In the genomic region with DNA sequence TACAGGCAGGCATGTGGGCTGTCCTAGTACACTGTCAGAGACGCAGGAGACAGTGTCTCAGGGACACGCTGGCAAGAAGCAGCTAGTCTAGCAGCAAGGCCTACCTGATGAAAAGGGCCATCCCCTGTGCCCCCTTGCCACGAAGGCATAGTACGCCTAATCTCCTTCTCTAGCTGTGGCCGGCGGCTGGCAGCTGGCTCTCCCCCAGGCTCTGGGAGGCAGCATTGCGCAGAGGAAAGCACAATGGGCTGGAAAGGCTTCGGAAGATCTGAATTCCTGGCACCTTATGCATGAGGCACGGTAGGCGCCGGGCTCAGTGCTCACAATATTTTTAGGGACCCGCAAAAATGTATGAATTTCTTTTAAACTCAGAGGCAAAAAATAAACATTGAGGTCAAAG, we compare ENCODE assay signal across 9 cellular contexts. TPM values are rescaled to one million over a fixed set of nuclear protein-coding genes. Genes with fewer than 3 reads are reported as not detected.
DNase-seq lines count a peak whose midpoint lies in the region; ATAC-seq and TF ChIP-seq lines count a peak whose summit lies in the region.
"Had no signal": no experiment of that assay in that cellular context is flagged by ENCODE, and none has a peak within 500 bp of the region (broad histone marks: within the 10 kb centered on the region; RNA-seq: fewer than 3 reads in every experiment).

No MANE protein-coding gene starts in this region.

- TF ChIP-seq POLR2A in gastrocnemius medialis (IDR thresholded peaks at IDR 0.05): no peak

- no peaks in the 10 kb centered on the region; the same call in 1 of the 2 replicates for H3K4me1 ChIP-seq in H9 (ENCODE audit: insufficient read depth, low read length)
- peaks cover 21% of the 10 kb centered on the region for H3K4me1 ChIP-seq in hepatocyte (ENCODE audit: insufficient read depth)
- peaks cover 0 to 6% of the 10 kb centered on the region in 2 donors for H3K4me1 ChIP-seq in gastrocnemius medialis

- H3K79me2 ChIP-seq in H9 (ENCODE audit: insufficient read depth, low read length) (no peaks in the 10 kb centered on the region), hepatocyte (peaks cover 1% of the 10 kb centered on the region)

- H3K4me3 Mint-ChIP-seq in H9: no peak overlapping the region

- no peak overlapping the region for H2BK5ac ChIP-seq in H9 (ENCODE audit: insufficient read length, low read length)

- no peak overlapping the region for H3K27ac Mint-ChIP-seq in H9

- TF ChIP-seq CTCF in H9 (conservative IDR thresholded peaks at IDR 0.05) (peak; percentile 42; the same call in 2 of the 3 replicates), hepatocyte (IDR thresholded peaks at IDR 0.05; ENCODE audit: poor library complexity) (peak; percentile 19), gastrocnemius medialis (IDR thresholded peaks at IDR 0.05 in 4 of 5, conservative IDR thresholded peaks at IDR 0.05 in 1 of 5) (no peak)

- H3K9me3 ChIP-seq in H9 (ENCODE audit: control insufficient read depth, low read depth, low read length) (no peaks in the 10 kb centered on the region), hepatocyte (ENCODE audit: low read depth) (no peaks in the 10 kb centered on the region), gastrocnemius medialis (no peaks in the 10 kb centered on the region)

- ATAC-seq in gastrocnemius medialis: no peak

- no CpG with 5 or more reads among the region's 12 CpGs for WGBS in H9 (ENCODE audit: extremely low coverage, insufficient read length, low lambda C conversion rate)
- WGBS in hepatocyte (ENCODE audit: low lambda C conversion rate, missing lambda C conversion rate): 46% methylated on average over 12 of the region's 12 CpGs

- H2BK20ac ChIP-seq in H9 (ENCODE audit: low read depth, low read length, poor library complexity, severe bottlenecking): no peak overlapping the region

- H3K4me3 ChIP-seq in hepatocyte: no peak overlapping the region
- no peak overlapping the region for H3K4me3 ChIP-seq in gastrocnemius medialis

- H2AFZ ChIP-seq in H9 (ENCODE audit: low read length) (no peak overlapping the region), hepatocyte (no peak overlapping the region)

- H3K9me2 ChIP-seq in hepatocyte (replicated peaks; ENCODE audit: insufficient read depth): no peaks in the 10 kb centered on the region

- H3K27ac ChIP-seq in H9 (ENCODE audit: insufficient read length, low read depth, low read length): no peak overlapping the region
- no peak overlapping the region for H3K27ac ChIP-seq in hepatocyte
- H3K27ac ChIP-seq in gastrocnemius medialis: no peak overlapping the region

- in situ Hi-C loops in gastrocnemius medialis (cut with MboI; ENCODE audit: low sequenced_read_pairs in 4 of 4): no loop called here

- no peak overlapping the region for H3K18ac ChIP-seq in H9 (ENCODE audit: insufficient read length, low read depth, low read length)

- peaks cover 81% of the 10 kb centered on the region for H3K27me3 Mint-ChIP-seq in H9 (ENCODE audit: low read depth)

- peak overlapping the region; percentile 64; the same call in 1 of the 2 replicates for H3K14ac ChIP-seq in H9 (ENCODE audit: insufficient read depth, low read length)

- H3K9me3 Mint-ChIP-seq in H9: no peaks in the 10 kb centered on the region
- H3K9me3 Mint-ChIP-seq: naive B cell had no signal

- peaks cover 12% of the 10 kb centered on the region; the same call in 1 of the 2 replicates for H3K27me3 ChIP-seq in H9 (ENCODE audit: insufficient read depth, low read length)
- H3K27me3 ChIP-seq in hepatocyte: peaks cover 22% of the 10 kb centered on the region
- peaks cover 0 to 4% (median 0%) of the 10 kb centered on the region in 3 donors for H3K27me3 ChIP-seq in gastrocnemius medialis

- H2AK5ac ChIP-seq in H9 (ENCODE audit: insufficient read length, low read length): no peak overlapping the region

- no peak overlapping the region for H3T11ph ChIP-seq in H9 (ENCODE audit: low read length)

- H3K4me2 ChIP-seq in H9 (ENCODE audit: insufficient read depth, insufficient read length, low read length): no peak overlapping the region
- H3K4me2 ChIP-seq in hepatocyte: no peak overlapping the region

- no peaks in the 10 kb centered on the region for H3K36me3 Mint-ChIP-seq in H9 (ENCODE audit: insufficient read depth in 1 of 3, low read depth in 3 of 3)
- H3K36me3 Mint-ChIP-seq: naive B cell had no signal

- H2BK120ac ChIP-seq in H9 (ENCODE audit: low read depth, low read length, poor library complexity, severe bottlenecking): no peak overlapping the region

- no peaks in the 10 kb centered on the region for H3K79me1 ChIP-seq in H9 (ENCODE audit: insufficient read depth, low read depth, low read length, poor library complexity, severe bottlenecking)

- intact Hi-C loops in gastrocnemius medialis (cut with DNase I; ENCODE audit: low total_unique reads): no loop called here

- DNase-seq in H9 (peak; percentile 55), astrocyte of the hippocampus (ENCODE audit: low read depth, low spot score) (peak; percentile 83), hepatocyte (ENCODE audit: low spot score) (peak; percentile 39), retina (peak; percentile 37), gastrocnemius medialis (no peak), DMS53 (lab: John Stamatoyannopoulos, UW) (no peak), amniotic stem cell (lab: John Stamatoyannopoulos, UW) (no peak)
- DNase-seq: activated CD4-positive, alpha-beta T cell treated with anti-CD3 and anti-CD28 coated beads, Interleukin-2, amount 50 U/mL, for 1 hour; naive B cell had no signal

- H4K20me1 ChIP-seq in H9 (ENCODE audit: control insufficient read depth, insufficient read depth, insufficient read length) (no peaks in the 10 kb centered on the region), hepatocyte (ENCODE audit: insufficient read depth, poor library complexity, severe bottlenecking) (no peaks in the 10 kb centered on the region)

- H4K91ac ChIP-seq in H9 (ENCODE audit: insufficient read length, low read depth, low read length): no peak overlapping the region

- peaks cover 5% of the 10 kb centered on the region for H3K23me2 ChIP-seq in H9 (ENCODE audit: insufficient read length, low read depth, low read length, poor library complexity, severe bottlenecking)

- no peak overlapping the region for H4K8ac ChIP-seq in H9 (replicated peaks; ENCODE audit: insufficient read length, low read depth, low read length)

- H3K23ac ChIP-seq in H9 (ENCODE audit: insufficient read length, low read depth, low read length): no peak overlapping the region

- H3K4me1 Mint-ChIP-seq in H9: peaks cover 0 to 5% of the 10 kb centered on the region in 2 experiments; a peak in 2 of 4 replicates

- no peak overlapping the region for H2BK15ac ChIP-seq in H9 (ENCODE audit: low read depth, low read length)

- no peak overlapping the region for H3K4ac ChIP-seq in H9 (ENCODE audit: low read depth, low read length)

- H3K9ac ChIP-seq in H9 (ENCODE audit: extremely low read depth, insufficient read length, low read length): no peak overlapping the region

- no peak overlapping the region for H3K56ac ChIP-seq in H9 (ENCODE audit: insufficient read length, low read depth, low read length)

- H2BK12ac ChIP-seq in H9 (ENCODE audit: insufficient read length, low read depth, low read length): no peak overlapping the region

- no peak overlapping the region for H4K5ac ChIP-seq in H9 (ENCODE audit: insufficient read length, low read depth, low read length)

- no peaks in the 10 kb centered on the region for H3K36me3 ChIP-seq in hepatocyte (replicated peaks; ENCODE audit: insufficient read depth, low read depth)
- H3K36me3 ChIP-seq in gastrocnemius medialis: no peaks in the 10 kb centered on the region

RNA-seq across cellular contexts. Expression of gene PLEKHH1, which starts 16.0 kb away (rescaled TPM):
- 26.9 and 35.3 TPM in 2 replicates for total RNA-seq in H9 (2021)
- 17.1 and 19.5 TPM in 2 replicates for total RNA-seq in hepatocyte
- polyA plus RNA-seq in hepatocyte: 12.8 and 16.9 TPM in 2 replicates
- total RNA-seq in gastrocnemius medialis: 1 to 10 TPM in 3 of 4 donors, under 1 TPM in 1; 0.75 to 3.4 (median 2.5) TPM

RNA-seq across cellular contexts. Expression of gene TMEM229B, which starts 28.6 kb away (rescaled TPM):
- total RNA-seq in H9 (2021): 0.22 and 0.24 TPM in 2 replicates
- 11.7 and 18.3 TPM in 2 replicates for total RNA-seq in hepatocyte
- 19.8 and 25.6 TPM in 2 replicates for polyA plus RNA-seq in hepatocyte
- 1 to 10 TPM in 1 of 4 donors, under 1 TPM in 2, not detected in 1; 0.07 to 3.3 (median 0.20) TPM for total RNA-seq in gastrocnemius medialis

Comparison
In these comparisons a context has a peak if more than half of its experiments do, and no peak if none do; other contexts are left out.
1. DNase-seq: peak in H9 (single experiment), astrocyte of the hippocampus (single experiment), hepatocyte (single experiment) and retina (single experiment); none in gastrocnemius medialis (0 of 2), DMS53 (single experiment) and amniotic stem cell (single experiment).
2. CTCF ChIP-seq: peak in H9 (single experiment) and hepatocyte (single experiment); none in gastrocnemius medialis (0 of 5).